In genomic region chr15:99703603-99704443, GRCh38 we compare ENCODE assay signal across 8 cellular contexts. TPM values are rescaled to one million over a fixed set of nuclear protein-coding genes. Genes with fewer than 3 reads are reported as not detected.
DNase-seq lines count a peak whose midpoint lies in the region; ATAC-seq and TF ChIP-seq lines count a peak whose summit lies in the region.

No MANE protein-coding gene starts in this region.

- H2AFZ ChIP-seq in OCI-LY1 (ENCODE audit: low read length) = no peak overlapping the region

- H3K27ac Mint-ChIP-seq in chondrocyte (ENCODE audit: unreplicated experiment) = peak overlapping the region; percentile 95

- peak; percentile 67 for ATAC-seq in GM18511 (IDR thresholded peaks at IDR 0.05; ENCODE audit: unreplicated experiment)
- ATAC-seq in HG03097 (IDR thresholded peaks at IDR 0.05; ENCODE audit: low FRiP score, unreplicated experiment) = peak; percentile 4

- peak overlapping the region; percentile 13 for H3K4me3 Mint-ChIP-seq in chondrocyte (ENCODE audit: unreplicated experiment)

- H3K27ac ChIP-seq in C4-2B (no peak overlapping the region), OCI-LY1 (ENCODE audit: low read depth, low read length, poor library complexity, severe bottlenecking) (peak overlapping the region; percentile 47), liver (ENCODE audit: low read depth in 1 of 2, low read length in 2 of 2) (peak overlapping the region; percentile 83 to 97), tibial artery (peak overlapping the region; percentile 73 to 77)

- H3K4me3 ChIP-seq in OCI-LY1 (ENCODE audit: low read depth, low read length, poor library complexity, severe bottlenecking) (no peak overlapping the region), liver (ENCODE audit: low read depth in 1 of 3, low read length in 3 of 3) (no peak overlapping the region), tibial artery (no peak overlapping the region)

- H3K36me3 Mint-ChIP-seq in chondrocyte (ENCODE audit: low read depth) = peaks cover 10% of the 10 kb centered on the region

- H3K4me1 ChIP-seq in OCI-LY1 (ENCODE audit: insufficient read depth, low read length, severe bottlenecking) (peaks cover 33% of the 10 kb centered on the region), liver (ENCODE audit: control insufficient read depth in 4 of 4, insufficient read depth in 4 of 4, low read length in 3 of 4) (peaks cover 4 to 15% (median 11%) of the 10 kb centered on the region in 4 donors), tibial artery (peaks cover 0 to 43% (median 21%) of the 10 kb centered on the region in 4 donors)

- H3K79me2 ChIP-seq in OCI-LY1 (ENCODE audit: insufficient read depth, low read length) = no peaks in the 10 kb centered on the region

- H3K9ac ChIP-seq in OCI-LY1 (ENCODE audit: low read length) (no peak overlapping the region), liver (ENCODE audit: low read depth in 1 of 2, low read length in 2 of 2) (peak overlapping the region; percentile 58 to 95)

- TF ChIP-seq RAD21 in liver (IDR thresholded peaks at IDR 0.05) = peak; percentile 47 to 70

- peak overlapping the region; percentile 2; the same call in 1 of the 2 replicates for H3K4me2 ChIP-seq in OCI-LY1 (ENCODE audit: low read length)

- 6% methylated on average over 7 of the region's 7 CpGs for WGBS in liver

- no peaks in the 10 kb centered on the region for H3K9me2 ChIP-seq in OCI-LY1 (ENCODE audit: low read depth, low read length)

- H4K20me1 ChIP-seq in OCI-LY1 (ENCODE audit: insufficient read depth, low read length) = no peaks in the 10 kb centered on the region

- TF ChIP-seq CTCF in C4-2B (conservative IDR thresholded peaks at IDR 0.05) (peak; percentile 61; the same call in 1 of the 2 replicates), OCI-LY1 (IDR thresholded peaks at IDR 0.05; ENCODE audit: low read length) (peak; percentile 43; the same call in 1 of the 2 replicates), chondrocyte (IDR thresholded peaks at IDR 0.05) (peak; percentile 70), liver (IDR thresholded peaks at IDR 0.05; ENCODE audit: low read depth, low read length, missing input control) (peak; percentile 79), tibial artery (IDR thresholded peaks at IDR 0.05) (peak; percentile 62 to 81)

- no peaks in the 10 kb centered on the region for H3F3A ChIP-seq in OCI-LY1 (ENCODE audit: insufficient read depth, low read length)

- no peaks in the 10 kb centered on the region for H3K27me3 Mint-ChIP-seq in chondrocyte (ENCODE audit: low read depth)

- H3K4me1 Mint-ChIP-seq in chondrocyte (ENCODE audit: low read depth) = peaks cover 80% of the 10 kb centered on the region

- H3K36me3 ChIP-seq in OCI-LY1 (ENCODE audit: insufficient read depth, low read length) (peaks cover 5% of the 10 kb centered on the region; the same call in 1 of the 2 replicates), liver (ENCODE audit: control insufficient read depth in 4 of 4, insufficient read depth in 3 of 4, low read depth in 1 of 4, low read length in 3 of 4) (no peaks in the 10 kb centered on the region), tibial artery (no peaks in the 10 kb centered on the region)

- H3K9me3 ChIP-seq in OCI-LY1 (ENCODE audit: low read length) (no peaks in the 10 kb centered on the region), liver (ENCODE audit: control insufficient read depth in 4 of 4, low read length in 3 of 4) (no peaks in the 10 kb centered on the region), tibial artery (no peaks in the 10 kb centered on the region)

- H3K27me3 ChIP-seq in OCI-LY1 (ENCODE audit: insufficient read depth, low read length) (no peaks in the 10 kb centered on the region), liver (ENCODE audit: control insufficient read depth in 4 of 4, insufficient read depth in 4 of 4, low read length in 3 of 4) (no peaks in the 10 kb centered on the region), tibial artery (no peaks in the 10 kb centered on the region)

- DNase-seq in chondrocyte (ENCODE audit: low spot score) (no peak), tibial artery (no peak)
- DNase-seq in activated CD8-positive, alpha-beta memory T cell treated with anti-CD3 and anti-CD28 coated beads, Interleukin-2, amount 50 U/mL, for 48 hours = no peak

- H3K9me3 Mint-ChIP-seq in chondrocyte (ENCODE audit: low read depth) = no peaks in the 10 kb centered on the region

- intact Hi-C loops in tibial artery (cut with DNase I; ENCODE audit: low total_unique reads) = loop anchor here (5.0 kb wide), 1 partner anchor 137 kb away; the partner anchor contains the start of gene MEF2A

TF ChIP-seq in liver, 16 proteins besides CTCF, POLR2A, EP300 and RAD21:
- TF ChIP-seq YY1 (IDR thresholded peaks at IDR 0.05) (peak; percentile 10), JUND (IDR thresholded peaks at IDR 0.05) (peak; percentile 97), HNF4A (conservative IDR thresholded peaks at IDR 0.05) (no peak), RXRA (IDR thresholded peaks at IDR 0.05) (no peak), REST (IDR thresholded peaks at IDR 0.05) (peak; percentile 11), NR2F2 (IDR thresholded peaks at IDR 0.05) (no peak), ATF3 (IDR thresholded peaks at IDR 0.05) (peak; percentile 90), ZBTB33 (IDR thresholded peaks at IDR 0.05) (no peak), MAX (IDR thresholded peaks at IDR 0.05) (no peak), FOXA2 (IDR thresholded peaks at IDR 0.05) (peak; percentile 58)
TF ChIP-seq in liver: peak in this region for 5.

RNA-seq across cellular contexts. Expression of gene LYSMD4, which starts 29.4 kb away (rescaled TPM):
- total RNA-seq in chondrocyte = 13.1 to 17.1 TPM (median 13.2 TPM) in 3 replicates
- 10 to 100 TPM in 1 of 2 donors, 1 to 10 TPM in 1; 8.1 to 12.1 TPM for total RNA-seq in liver
- 1 to 10 TPM; 3.9 to 6.4 TPM for polyA plus RNA-seq in liver
